Comparison of ENCODE assay signal across 33 cellular contexts in the genomic region with DNA sequence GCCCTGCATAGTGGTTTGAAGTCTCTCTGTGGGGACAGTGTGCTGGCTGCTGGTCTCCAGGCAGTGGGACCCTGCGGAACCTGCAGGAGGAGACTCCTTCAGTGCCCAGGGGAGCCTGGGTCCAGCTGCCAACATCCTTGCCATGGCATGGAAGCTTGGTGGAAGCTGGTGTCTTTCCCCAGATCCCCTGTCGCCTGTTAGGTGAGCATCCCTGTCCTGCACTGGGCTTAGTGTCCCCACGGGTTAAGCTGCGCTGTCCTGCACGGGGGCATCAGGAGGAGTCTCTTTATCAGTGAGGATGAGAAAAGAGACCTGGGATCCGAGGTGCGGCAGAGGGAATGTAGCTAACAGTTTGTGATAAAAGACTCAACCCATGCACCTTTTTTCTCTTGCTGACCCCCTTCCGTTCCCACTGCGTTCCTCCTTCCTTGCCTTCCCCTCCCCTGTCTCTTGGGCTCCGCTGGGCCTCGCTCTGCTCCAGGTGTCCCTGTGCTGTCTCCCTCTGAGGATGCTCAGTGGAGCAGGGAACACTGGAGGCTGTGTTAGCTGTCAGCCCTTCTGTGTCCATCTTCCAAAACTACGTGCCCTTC. TPM values are rescaled to one million over a fixed set of nuclear protein-coding genes. Genes with fewer than 3 reads are reported as not detected.
DNase-seq lines count a peak whose midpoint lies in the region; ATAC-seq and TF ChIP-seq lines count a peak whose summit lies in the region.
"Had no signal": no experiment of that assay in that cellular context is flagged by ENCODE, and none has a peak within 500 bp of the region (broad histone marks: within the 10 kb centered on the region; RNA-seq: fewer than 3 reads in every experiment).

No MANE protein-coding gene starts in this region.

- TF ChIP-seq POLR2A in adrenal gland (IDR thresholded peaks at IDR 0.05) (no peak), transverse colon (IDR thresholded peaks at IDR 0.05) (no peak)

- peak; percentile 4 for DNase-seq in activated naive CD8-positive, alpha-beta T cell treated with anti-CD3 and anti-CD28 coated beads, Interleukin-2, amount 10 ng/mL, durations not matched to agents 7 days and 5 days
- DNase-seq in activated naive CD8-positive, alpha-beta T cell treated with anti-CD3 and anti-CD28 coated beads for 36 hours = no peak
- DNase-seq in adrenal gland (peak in 4 of 7 donors; percentile 8 to 45 (median 14)), mesenteric fat pad (ENCODE audit: low spot score) (peak; percentile 79), transverse colon (peak; percentile 3), pons (ENCODE audit: low spot score) (no peak)
- DNase-seq in activated CD4-positive, alpha-beta T cell treated with anti-CD3 and anti-CD28 coated beads for 48 hours = no peak
- DNase-seq: ACHN; activated B cell treated with CpG ODN at 0.5 μM for 24 hours; activated CD4-positive, alpha-beta T cell treated with anti-CD3 and anti-CD28 coated beads, Interleukin-2, amount 50 U/mL, for 48 hours; activated gamma-delta T cell treated with Interleukin-2 at 50 U/mL for 16 hours; amniotic stem cell; brain microvascular endothelial cell; DMS153; H7; MM.1S; NCI-H1105 treated with DMSO at 0.1 percent for 48 hours; NCI-H187 treated with DMSO at 0.1 percent for 48 hours; NCI-H2171; NCI-H510A treated with DMSO at 0.1 percent for 48 hours; stimulated activated CD4-positive, alpha-beta T cell treated with anti-CD3 and anti-CD28 coated beads, Interleukin-1b, Interleukin-23, amount 100 ng/mL, for 48 hours; T-helper 9 cell; thyroid gland had no signal

- no peak overlapping the region for H3K27ac Mint-ChIP-seq in activated naive CD8-positive, alpha-beta T cell treated with anti-CD3 and anti-CD28 coated beads, Interleukin-2, amount 10 ng/mL, durations not matched to agents 7 days and 5 days
- H3K27ac Mint-ChIP-seq in activated naive CD8-positive, alpha-beta T cell treated with anti-CD3 and anti-CD28 coated beads for 36 hours = no peak overlapping the region
- H3K27ac Mint-ChIP-seq: activated B cell treated with CpG ODN at 0.5 μM for 24 hours; stimulated activated naive CD8-positive, alpha-beta T cell treated with anti-CD3 and anti-CD28 coated beads, Interleukin-15, Interleukin-2, amounts not matched to agents 100 ng/mL and 50 ng/mL, for 24 hours had no signal

- H3K9me3 ChIP-seq in adrenal gland (replicated peaks in 1 of 3) (peaks cover 0 to 9% (median 0%) of the 10 kb centered on the region in 3 donors), transverse colon (no peaks in the 10 kb centered on the region)
- H3K9me3 ChIP-seq: thyroid gland had no signal

- H3K27ac ChIP-seq in adrenal gland (no peak overlapping the region), transverse colon (no peak overlapping the region)
- H3K27ac ChIP-seq: brain microvascular endothelial cell, HL-60, parathyroid adenoma, right atrium auricular region, SJSA1, thyroid gland had no signal

- intact Hi-C loops in adrenal gland (cut with DNase I) (no loop called here), transverse colon (cut with DNase I; ENCODE audit: low total_unique reads) (no loop called here)

- peaks cover 2% of the 10 kb centered on the region for H3K4me1 Mint-ChIP-seq in activated naive CD8-positive, alpha-beta T cell treated with anti-CD3 and anti-CD28 coated beads, Interleukin-2, amount 10 ng/mL, durations not matched to agents 7 days and 5 days
- peaks cover 1% of the 10 kb centered on the region for H3K4me1 Mint-ChIP-seq in activated naive CD8-positive, alpha-beta T cell treated with anti-CD3 and anti-CD28 coated beads for 36 hours
- H3K4me1 Mint-ChIP-seq: activated B cell treated with CpG ODN at 0.5 μM for 24 hours, nephron had no signal

- peaks cover 12% of the 10 kb centered on the region for H3K9me3 Mint-ChIP-seq in activated naive CD8-positive, alpha-beta T cell treated with anti-CD3 and anti-CD28 coated beads, Interleukin-2, amount 10 ng/mL, durations not matched to agents 7 days and 5 days
- peaks cover 9% of the 10 kb centered on the region for H3K9me3 Mint-ChIP-seq in activated naive CD8-positive, alpha-beta T cell treated with anti-CD3 and anti-CD28 coated beads for 36 hours

- H3K4me3 ChIP-seq in adrenal gland = no peak overlapping the region
- no peak overlapping the region for H3K4me3 ChIP-seq in transverse colon
- H3K4me3 ChIP-seq: lung, mucosa of descending colon, right atrium auricular region, SJSA1, smooth muscle cell, thyroid gland had no signal

- in situ Hi-C loops in transverse colon (cut with MboI; ENCODE audit: low pct_ligation_motif_present in 1 of 4, low pct_unique_long_range_greater_than_20kb in 1 of 4, low sequenced_read_pairs in 3 of 4) = loop anchor here in 1 of 4 donors (25.0 kb wide), 1 partner anchor 261 kb away; a partner anchor contains a TSS

- H3K4me3 Mint-ChIP-seq in activated naive CD8-positive, alpha-beta T cell treated with anti-CD3 and anti-CD28 coated beads, Interleukin-2, amount 10 ng/mL, durations not matched to agents 7 days and 5 days = no peak overlapping the region
- no peak overlapping the region for H3K4me3 Mint-ChIP-seq in activated naive CD8-positive, alpha-beta T cell treated with anti-CD3 and anti-CD28 coated beads for 36 hours
- H3K4me3 Mint-ChIP-seq: activated B cell treated with CpG ODN at 0.5 μM for 24 hours; nephron; stimulated activated naive CD8-positive, alpha-beta T cell treated with anti-CD3 and anti-CD28 coated beads, Interleukin-15, Interleukin-2, amounts not matched to agents 100 ng/mL and 50 ng/mL, for 24 hours had no signal

- WGBS in adrenal gland, 4 donors = 95 to 96% (median 96%) methylated on average over 10 to 12 of the region's 12 CpGs
- WGBS in transverse colon (ENCODE audit: low coverage in 1 of 2), 2 donors = 92 to 96% methylated on average over 6 to 12 of the region's 12 CpGs

- POLR2A ChIA-PET in activated naive CD8-positive, alpha-beta T cell treated with anti-CD3 and anti-CD28 coated beads, Interleukin-2, amount 10 ng/mL, durations not matched to agents 7 days and 5 days (lab: Charles Lee) = no interaction called here

- no peaks in the 10 kb centered on the region for H3K27me3 Mint-ChIP-seq in activated naive CD8-positive, alpha-beta T cell treated with anti-CD3 and anti-CD28 coated beads, Interleukin-2, amount 10 ng/mL, durations not matched to agents 7 days and 5 days
- no peaks in the 10 kb centered on the region for H3K27me3 Mint-ChIP-seq in activated naive CD8-positive, alpha-beta T cell treated with anti-CD3 and anti-CD28 coated beads for 36 hours
- H3K27me3 Mint-ChIP-seq: activated B cell treated with CpG ODN at 0.5 μM for 24 hours; stimulated activated naive CD8-positive, alpha-beta T cell treated with anti-CD3 and anti-CD28 coated beads, Interleukin-15, Interleukin-2, amounts not matched to agents 100 ng/mL and 50 ng/mL, for 24 hours had no signal

- peaks cover 44% of the 10 kb centered on the region for H3K36me3 Mint-ChIP-seq in activated naive CD8-positive, alpha-beta T cell treated with anti-CD3 and anti-CD28 coated beads, Interleukin-2, amount 10 ng/mL, durations not matched to agents 7 days and 5 days
- peaks cover 32% of the 10 kb centered on the region for H3K36me3 Mint-ChIP-seq in activated naive CD8-positive, alpha-beta T cell treated with anti-CD3 and anti-CD28 coated beads for 36 hours

- TF ChIP-seq EP300 in transverse colon (IDR thresholded peaks at IDR 0.05; ENCODE audit: low read depth) = no peak

- H3K4me1 ChIP-seq in adrenal gland (replicated peaks in 1 of 2) (no peaks in the 10 kb centered on the region), transverse colon (no peaks in the 10 kb centered on the region)
- H3K4me1 ChIP-seq: right atrium auricular region, SJSA1 had no signal

- no peak for ATAC-seq in activated naive CD8-positive, alpha-beta T cell treated with anti-CD3 and anti-CD28 coated beads, Interleukin-2, amount 10 ng/mL, durations not matched to agents 7 days and 5 days (ENCODE audit: low read depth)
- ATAC-seq in GM19397 (IDR thresholded peaks at IDR 0.05; ENCODE audit: unreplicated experiment) = no peak
- ATAC-seq: mucosa of descending colon had no signal

- peaks cover 0 to 21% of the 10 kb centered on the region in 2 donors for H3K36me3 ChIP-seq in adrenal gland (replicated peaks in 1 of 2)
- peaks cover 0 to 37% (median 8%) of the 10 kb centered on the region in 4 donors for H3K36me3 ChIP-seq in transverse colon
- H3K36me3 ChIP-seq: brain microvascular endothelial cell, right atrium auricular region, SJSA1 had no signal

- TF ChIP-seq CTCF in adrenal gland (IDR thresholded peaks at IDR 0.05) (no peak), transverse colon (IDR thresholded peaks at IDR 0.05) (no peak)

- no peaks in the 10 kb centered on the region for H3K27me3 ChIP-seq in adrenal gland
- no peaks in the 10 kb centered on the region for H3K27me3 ChIP-seq in transverse colon
- H3K27me3 ChIP-seq: brain microvascular endothelial cell, right atrium auricular region, SJSA1, thyroid gland had no signal

RNA-seq across cellular contexts. Expression of a gene that starts 59.3 kb away (rescaled TPM):
- 10 to 100 TPM; 24.7 to 25.4 TPM for total RNA-seq in activated naive CD8-positive, alpha-beta T cell treated with anti-CD3 and anti-CD28 coated beads, Interleukin-2, amount 10 ng/mL, durations not matched to agents 7 days and 5 days
- total RNA-seq in activated naive CD8-positive, alpha-beta T cell treated with anti-CD3 and anti-CD28 coated beads for 36 hours = 10 to 100 TPM; 15.7 to 17.5 TPM
- total RNA-seq in adrenal gland (10 to 100 TPM in 7 of 8 donors, 1 to 10 TPM in 1; 7.4 to 27.2 (median 18.7) TPM), mesenteric fat pad (7.0 TPM), transverse colon (100 to 1,000 TPM in 3 of 4 donors, 10 to 100 TPM in 1; 80.8 to 139 (median 117) TPM)
- polyA plus RNA-seq in adrenal gland = 10 to 100 TPM; 11.0 to 16.7 (median 14.3) TPM

Comparison
In these comparisons a context has a peak if more than half of its experiments do, and no peak if none do; other contexts are left out.
1. DNase-seq: peak in activated naive CD8-positive, alpha-beta T cell treated with anti-CD3 and anti-CD28 coated beads, Interleukin-2, amount 10 ng/mL, durations not matched to agents 7 days and 5 days (single experiment), adrenal gland (4 of 7), mesenteric fat pad (single experiment) and transverse colon (single experiment); none in activated naive CD8-positive, alpha-beta T cell treated with anti-CD3 and anti-CD28 coated beads for 36 hours (single experiment), activated CD4-positive, alpha-beta T cell treated with anti-CD3 and anti-CD28 coated beads for 48 hours (single experiment) and pons (single experiment).